In genomic region chrY:15360471-15360870, GRCh38 we compare ENCODE assay signal across 13 cellular contexts.
"Had no signal": no experiment of that assay in that cellular context is flagged by ENCODE, and none has a peak within 500 bp of the region (broad histone marks: within the 10 kb centered on the region; RNA-seq: fewer than 3 reads in every experiment).

No MANE protein-coding gene starts in this region.

- DNase-seq: activated CD4-positive, CD25-positive, alpha-beta regulatory T cell treated with anti-CD3 and anti-CD28 coated beads, Interleukin-2, amount 50 U/mL, for 72 hours; activated naive CD4-positive, alpha-beta T cell treated with anti-CD3 and anti-CD28 coated beads, Interleukin-2, amount 10 ng/mL, durations not matched to agents 7 days and 5 days; adrenal gland; effector CD4-positive, alpha-beta T cell; lower lobe of right lung; midbrain; naive B cell; retina; tibial artery; uterus had no signal

- H3K4me3 ChIP-seq: adrenal gland, coronary artery, gastroesophageal sphincter, lower lobe of right lung, tibial artery, uterus had no signal

- H3K4me1 ChIP-seq: adrenal gland, gastroesophageal sphincter, lower lobe of right lung, parathyroid adenoma, tibial artery, uterus had no signal

- H3K27me3 ChIP-seq: adrenal gland, gastroesophageal sphincter, tibial artery, uterus had no signal

- H3K27ac ChIP-seq: adrenal gland, coronary artery, gastroesophageal sphincter, lower lobe of right lung, parathyroid adenoma, tibial artery, uterus had no signal

- H3K36me3 ChIP-seq: adrenal gland, gastroesophageal sphincter, lower lobe of right lung, tibial artery, uterus had no signal

- H3K9me3 ChIP-seq: adrenal gland, gastroesophageal sphincter, lower lobe of right lung, tibial artery, uterus had no signal

- ATAC-seq: gastroesophageal sphincter, lower lobe of right lung had no signal
